In genomic region chr13:110433014-110433413, GRCh38 we compare ENCODE assay signal across 15 cellular contexts.
DNase-seq lines count a peak whose midpoint lies in the region; ATAC-seq and TF ChIP-seq lines count a peak whose summit lies in the region.
"Had no signal": no experiment of that assay in that cellular context is flagged by ENCODE, and none has a peak within 500 bp of the region (broad histone marks: within the 10 kb centered on the region; RNA-seq: fewer than 3 reads in every experiment).

No MANE protein-coding gene starts in this region.

- no peak for TF ChIP-seq CTCF in SK-N-SH (IDR thresholded peaks at IDR 0.05)
- TF ChIP-seq CTCF in smooth muscle cell (IDR thresholded peaks at IDR 0.05; ENCODE audit: borderline replicate concordance, insufficient read depth, poor library complexity, severe bottlenecking) = no peak
- no peak for TF ChIP-seq CTCF in hepatocyte (IDR thresholded peaks at IDR 0.05; ENCODE audit: poor library complexity)

- H3K4me2 ChIP-seq in SK-N-SH (peak overlapping the region; percentile 12; the same call in 1 of the 2 replicates), smooth muscle cell (no peak overlapping the region), hepatocyte (no peak overlapping the region)

- H3K9ac ChIP-seq in SK-N-SH = no peak overlapping the region
- no peak overlapping the region for H3K9ac ChIP-seq in smooth muscle cell (ENCODE audit: low read depth)

- no peaks in the 10 kb centered on the region for H4K20me1 ChIP-seq in SK-N-SH (ENCODE audit: insufficient read depth)
- peaks cover 5% of the 10 kb centered on the region for H4K20me1 ChIP-seq in smooth muscle cell (ENCODE audit: low read depth)
- H4K20me1 ChIP-seq in hepatocyte (ENCODE audit: insufficient read depth, poor library complexity, severe bottlenecking) = no peaks in the 10 kb centered on the region

- DNase-seq in SK-N-SH (peak; percentile 81), lung microvascular endothelial cell (ENCODE audit: low read depth in 2 of 2) (peak; percentile 52 to 68), smooth muscle cell (lab: John Stamatoyannopoulos, UW; ENCODE audit: unreplicated experiment) (no peak), hepatocyte (ENCODE audit: low spot score) (no peak), NOMO-1 (lab: John Stamatoyannopoulos, UW; ENCODE audit: unreplicated experiment in 2 of 2) (no peak), NCI-H1694 (lab: John Stamatoyannopoulos, UW) (no peak)
- no peak for DNase-seq in stimulated activated naive CD8-positive, alpha-beta T cell treated with anti-CD3 and anti-CD28 coated beads, Interleukin-15, Interleukin-2, amounts not matched to agents 100 U/mL and 50 U/mL, for 24 hours
- DNase-seq: activated CD4-positive, alpha-beta T cell treated with anti-CD3 and anti-CD28 coated beads, Interleukin-2, amount 10 ng/mL, durations not matched to agents 7 days and 5 days; CD8-positive, alpha-beta memory T cell; EL; MG63; T-helper 9 cell had no signal

- no peak for TF ChIP-seq EP300 in SK-N-SH (IDR thresholded peaks at IDR 0.05; ENCODE audit: borderline replicate concordance in 1 of 2, low read depth in 1 of 2, low read length in 1 of 2)

- H3K9me2 ChIP-seq in SK-N-SH (no peaks in the 10 kb centered on the region), hepatocyte (replicated peaks; ENCODE audit: insufficient read depth) (no peaks in the 10 kb centered on the region)

- H3K36me3 ChIP-seq in SK-N-SH (replicated peaks in 1 of 2; ENCODE audit: control insufficient read depth in 1 of 2, insufficient read depth in 2 of 2, low read length in 1 of 2) = peaks cover 38 to 78% of the 10 kb centered on the region in 2 experiments
- peaks cover 0 to 6% of the 10 kb centered on the region in 2 donors for H3K36me3 ChIP-seq in esophagus (ENCODE audit: control insufficient read depth in 2 of 2, insufficient read depth in 2 of 2, low read length in 1 of 2)
- peaks cover 72% of the 10 kb centered on the region for H3K36me3 ChIP-seq in smooth muscle cell (ENCODE audit: low read depth)
- no peaks in the 10 kb centered on the region for H3K36me3 ChIP-seq in hepatocyte (replicated peaks; ENCODE audit: insufficient read depth, low read depth)
- H3K36me3 ChIP-seq: MG63 had no signal

- POLR2A ChIA-PET in SK-N-SH (lab: Yijun Ruan, JAX) = interaction anchor here (0.6 to 1.2 kb wide), 2 partner anchors 23 to 127 kb away, joined by 3 read pairs; partner anchors contain the start of genes COL4A1 and COL4A2

- 61% methylated on average over 3 of the region's 14 CpGs for WGBS in SK-N-SH (ENCODE audit: low lambda C conversion rate)
- WGBS in esophagus, 2 donors = 61 to 70% methylated on average over 14 of the region's 14 CpGs
- 91% methylated on average over 14 of the region's 14 CpGs for WGBS in smooth muscle cell (ENCODE audit: low lambda C conversion rate)
- WGBS in hepatocyte (ENCODE audit: low lambda C conversion rate, missing lambda C conversion rate) = 91% methylated on average over 14 of the region's 14 CpGs

- no peaks in the 10 kb centered on the region for H3K27me3 ChIP-seq in SK-N-SH (ENCODE audit: insufficient read depth)
- no peaks in the 10 kb centered on the region for H3K27me3 ChIP-seq in esophagus (ENCODE audit: control insufficient read depth in 1 of 2, insufficient read depth in 2 of 2, low read length in 2 of 2)
- H3K27me3 ChIP-seq in smooth muscle cell (ENCODE audit: low read depth) = no peaks in the 10 kb centered on the region
- no peaks in the 10 kb centered on the region for H3K27me3 ChIP-seq in hepatocyte
- H3K27me3 ChIP-seq: MG63, suprapubic skin had no signal

- H3F3A ChIP-seq in SK-N-SH (replicated peaks; ENCODE audit: insufficient read depth) (peaks cover 8% of the 10 kb centered on the region), smooth muscle cell (ENCODE audit: low read depth) (peaks cover 83% of the 10 kb centered on the region)

- H3K4me1 ChIP-seq in SK-N-SH (ENCODE audit: control insufficient read depth in 1 of 2, insufficient read depth in 2 of 2, low read depth in 1 of 2, low read length in 1 of 2) (peaks cover 0 to 26% of the 10 kb centered on the region in 2 experiments; a peak in 2 of 4 replicates), esophagus (ENCODE audit: control insufficient read depth in 2 of 2, insufficient read depth in 2 of 2, low read length in 1 of 2) (peaks cover 0 to 1% of the 10 kb centered on the region in 2 donors), smooth muscle cell (ENCODE audit: low read depth) (no peaks in the 10 kb centered on the region), hepatocyte (ENCODE audit: insufficient read depth) (no peaks in the 10 kb centered on the region)
- H3K4me1 ChIP-seq: suprapubic skin had no signal

- H3K4me3 ChIP-seq in SK-N-SH (ENCODE audit: low read depth in 2 of 2, low read length in 1 of 2) = no peak overlapping the region
- H3K4me3 ChIP-seq in esophagus (ENCODE audit: low read depth in 1 of 2, low read length in 2 of 2) = no peak overlapping the region
- H3K4me3 ChIP-seq in smooth muscle cell = no peak overlapping the region
- H3K4me3 ChIP-seq in hepatocyte = no peak overlapping the region
- H3K4me3 ChIP-seq: GM12878, MG63, suprapubic skin had no signal

- H2AFZ ChIP-seq in SK-N-SH (ENCODE audit: low read depth) (no peak overlapping the region), smooth muscle cell (ENCODE audit: low read depth) (no peak overlapping the region), hepatocyte (no peak overlapping the region)

- TF ChIP-seq RAD21 in SK-N-SH (IDR thresholded peaks at IDR 0.05; ENCODE audit: low read length) = no peak

- H3K9me3 ChIP-seq in SK-N-SH (no peaks in the 10 kb centered on the region), esophagus (ENCODE audit: control insufficient read depth in 2 of 2, insufficient read depth in 1 of 2, low read depth in 1 of 2, low read length in 1 of 2) (no peaks in the 10 kb centered on the region), smooth muscle cell (replicated peaks; ENCODE audit: low read depth) (no peaks in the 10 kb centered on the region), hepatocyte (ENCODE audit: low read depth) (no peaks in the 10 kb centered on the region)
- H3K9me3 ChIP-seq: MG63, suprapubic skin had no signal

- CTCF ChIA-PET in SK-N-SH (lab: Yijun Ruan, JAX) = interaction anchor here (0.6 to 2.7 kb wide), 8 partner anchors 21 to 211 kb away, joined by 3 to 14 read pairs (median 3); partner anchors contain the start of genes COL4A1 and COL4A2

- H3K79me2 ChIP-seq in SK-N-SH (ENCODE audit: insufficient read depth) = no peaks in the 10 kb centered on the region
- peaks cover 28% of the 10 kb centered on the region for H3K79me2 ChIP-seq in smooth muscle cell (ENCODE audit: low read depth)
- no peaks in the 10 kb centered on the region for H3K79me2 ChIP-seq in hepatocyte

- ATAC-seq in stimulated activated naive CD8-positive, alpha-beta T cell treated with anti-CD3 and anti-CD28 coated beads, Interleukin-15, Interleukin-2, amounts not matched to agents 100 U/mL and 50 U/mL, for 24 hours = no peak
- ATAC-seq: GM12878 had no signal

- H3K27ac ChIP-seq in SK-N-SH (ENCODE audit: low read depth in 2 of 2, low read length in 1 of 2) (peak overlapping the region in 1 of 2 experiments; percentile 81; a peak in 3 of 4 replicates), esophagus (ENCODE audit: low read depth in 2 of 2, low read length in 1 of 2) (peak overlapping the region; percentile 42 to 50), smooth muscle cell (ENCODE audit: low read depth) (peak overlapping the region; percentile 43), hepatocyte (no peak overlapping the region)
- H3K27ac ChIP-seq: suprapubic skin had no signal

TF ChIP-seq in SK-N-SH, 30 proteins besides CTCF, POLR2A, EP300 and RAD21:
- TF ChIP-seq FOXJ3 (CRISPR knock-in tag; IDR thresholded peaks at IDR 0.05) (peak; percentile 56; the same call in 1 of the 2 replicates), ELF1 (IDR thresholded peaks at IDR 0.05) (no peak), NFIC (IDR thresholded peaks at IDR 0.05; ENCODE audit: borderline replicate concordance) (0 out of 2 replicates have a peak, but pooled peaks have one; percentile 34)

Comparison
In these comparisons a context has a peak if more than half of its experiments do, and no peak if none do; other contexts are left out.
1. DNase-seq: peak in SK-N-SH (single experiment) and lung microvascular endothelial cell (2 of 2); none in smooth muscle cell (single experiment), hepatocyte (single experiment), NOMO-1 (0 of 2), NCI-H1694 (single experiment) and stimulated activated naive CD8-positive, alpha-beta T cell treated with anti-CD3 and anti-CD28 coated beads, Interleukin-15, Interleukin-2, amounts not matched to agents 100 U/mL and 50 U/mL, for 24 hours (single experiment).